In the genomic region with DNA sequence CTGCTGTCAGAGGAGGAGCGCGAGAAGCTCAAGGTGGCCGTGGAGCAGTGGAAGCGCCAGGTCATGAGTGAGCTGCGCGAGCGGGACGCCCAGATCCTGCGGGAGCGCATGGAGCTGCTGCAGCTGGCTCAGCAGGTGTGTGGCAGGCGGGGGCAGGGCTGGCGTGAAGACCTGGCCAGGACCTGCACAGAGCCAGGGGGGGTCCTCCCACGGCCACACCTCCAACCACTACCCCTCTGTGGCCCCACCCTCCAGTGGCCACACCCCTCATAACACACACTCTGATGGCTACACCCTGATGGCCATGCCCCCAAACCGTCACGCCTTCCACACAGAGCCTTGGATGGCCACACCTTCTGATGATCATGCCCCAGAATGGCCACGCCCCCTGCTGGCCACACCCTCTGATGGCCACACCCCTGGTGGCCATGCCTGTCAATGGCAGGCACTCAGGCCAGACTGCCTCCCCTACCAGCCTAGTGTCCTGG, we compare ENCODE assay signal across 1 cellular context.
A peak's percentile ranks its signal among the peaks of the same experiment; 100 is the strongest.
TF ChIP-seq lines count a peak whose summit lies in the region.

No MANE protein-coding gene starts in this region.

TF ChIP-seq in HEK293, 187 proteins besides CTCF, POLR2A, EP300 and RAD21 (continued from another document and continues in another):
- TF ChIP-seq GLIS2 (tag by site-specific recombination; IDR thresholded peaks at IDR 0.05) (no peak), ZNF175 (tag by site-specific recombination; IDR thresholded peaks at IDR 0.05) (no peak), ZNF2 (tag by site-specific recombination; IDR thresholded peaks at IDR 0.05) (no peak), ZNF530 (tag by site-specific recombination; IDR thresholded peaks at IDR 0.05; ENCODE audit: low read depth) (no peak), ZNF76 (tag by site-specific recombination; IDR thresholded peaks at IDR 0.05; ENCODE audit: borderline replicate concordance, low read depth) (no peak), ZSCAN23 (tag by site-specific recombination; IDR thresholded peaks at IDR 0.05) (no peak), ZNF394 (tag by site-specific recombination; IDR thresholded peaks at IDR 0.05; ENCODE audit: borderline replicate concordance) (no peak), ZSCAN30 (tag by site-specific recombination; IDR thresholded peaks at IDR 0.05) (no peak), ZNF624 (tag by site-specific recombination; IDR thresholded peaks at IDR 0.05) (no peak), ZNF416 (tag by site-specific recombination; IDR thresholded peaks at IDR 0.05) (no peak), ZNF140 (tag by site-specific recombination; IDR thresholded peaks at IDR 0.05) (no peak), ZNF843 (tag by site-specific recombination; IDR thresholded peaks at IDR 0.05) (no peak), ZNF596 (tag by site-specific recombination; IDR thresholded peaks at IDR 0.05) (no peak), ZNF600 (tag by site-specific recombination; IDR thresholded peaks at IDR 0.05) (no peak), ZNF239 (tag by site-specific recombination; IDR thresholded peaks at IDR 0.05) (no peak), ZNF146 (tag by site-specific recombination; IDR thresholded peaks at IDR 0.05) (no peak), ZNF302 (tag by site-specific recombination; IDR thresholded peaks at IDR 0.05; ENCODE audit: low read depth) (no peak), ZNF660 (tag by site-specific recombination; IDR thresholded peaks at IDR 0.05) (no peak), ZNF561 (tag by site-specific recombination; IDR thresholded peaks at IDR 0.05; ENCODE audit: borderline replicate concordance) (no peak), ZNF155 (tag by site-specific recombination; IDR thresholded peaks at IDR 0.05) (no peak), ZNF776 (tag by site-specific recombination; IDR thresholded peaks at IDR 0.05; ENCODE audit: borderline replicate concordance) (no peak), HOXC10 (CRISPR knock-in tag; IDR thresholded peaks at IDR 0.05) (no peak), ZNF26 (tag by site-specific recombination; IDR thresholded peaks at IDR 0.05) (no peak), ZNF354C (tag by site-specific recombination; IDR thresholded peaks at IDR 0.05; ENCODE audit: borderline replicate concordance, low read depth) (no peak), ZNF610 (tag by site-specific recombination; IDR thresholded peaks at IDR 0.05; ENCODE audit: borderline replicate concordance) (no peak), OSR2 (tag by site-specific recombination; IDR thresholded peaks at IDR 0.05) (no peak), ZNF132 (tag by site-specific recombination; IDR thresholded peaks at IDR 0.05; ENCODE audit: borderline replicate concordance) (no peak), ZNF114 (tag by site-specific recombination; IDR thresholded peaks at IDR 0.05) (no peak), OVOL3 (tag by site-specific recombination; IDR thresholded peaks at IDR 0.05) (no peak), ZNF830 (tag by site-specific recombination; IDR thresholded peaks at IDR 0.05; ENCODE audit: low read depth) (no peak), EGR2 (tag by site-specific recombination; IDR thresholded peaks at IDR 0.05; ENCODE audit: low read depth) (peak; percentile 39; the same call in 1 of the 2 replicates), ZNF664 (tag by site-specific recombination; IDR thresholded peaks at IDR 0.05) (no peak), SCRT2 (tag by site-specific recombination; IDR thresholded peaks at IDR 0.05) (peak; percentile 68; the same call in 1 of the 2 replicates), ZNF366 (tag by site-specific recombination; conservative IDR thresholded peaks at IDR 0.05) (no peak), TCF7L2 (IDR thresholded peaks at IDR 0.05; ENCODE audit: borderline replicate concordance, low read depth, low read length) (no peak), SP2 (tag by site-specific recombination; IDR thresholded peaks at IDR 0.05) (peak; percentile 63), ZIC2 (tag by site-specific recombination; IDR thresholded peaks at IDR 0.05) (no peak), ZBTB6 (tag by site-specific recombination; IDR thresholded peaks at IDR 0.05) (peak; percentile 50; the same call in 1 of the 2 replicates), KLF10 (tag by site-specific recombination; IDR thresholded peaks at IDR 0.05) (peak; percentile 89), GFI1B (tag by site-specific recombination; IDR thresholded peaks at IDR 0.05) (no peak), KLF16 (tag by site-specific recombination; IDR thresholded peaks at IDR 0.05) (no peak), WT1 (tag by site-specific recombination; IDR thresholded peaks at IDR 0.05) (no peak), ZNF677 (tag by site-specific recombination; IDR thresholded peaks at IDR 0.05) (no peak), ZNF37A (tag by site-specific recombination; IDR thresholded peaks at IDR 0.05) (no peak)
- TF ChIP-seq, protein P1, sequence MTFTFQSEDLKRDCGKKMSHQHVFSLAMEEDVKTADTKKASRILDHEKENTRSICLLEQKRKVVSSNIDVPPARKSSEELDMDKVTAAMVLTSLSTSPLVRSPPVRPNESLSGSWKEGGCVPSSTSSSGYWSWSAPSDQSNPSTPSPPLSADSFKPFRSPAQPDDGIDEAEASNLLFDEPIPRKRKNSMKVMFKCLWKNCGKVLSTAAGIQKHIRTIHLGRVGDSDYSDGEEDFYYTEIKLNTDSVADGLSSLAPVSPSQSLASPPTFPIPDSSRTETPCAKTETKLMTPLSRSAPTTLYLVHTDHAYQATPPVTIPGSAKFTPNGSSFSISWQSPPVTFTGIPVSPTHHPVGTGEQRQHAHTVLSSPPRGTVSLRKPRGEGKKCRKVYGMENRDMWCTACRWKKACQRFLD (tag by site-specific recombination; IDR thresholded peaks at IDR 0.05), result no peak
- TF ChIP-seq, protein P2, sequence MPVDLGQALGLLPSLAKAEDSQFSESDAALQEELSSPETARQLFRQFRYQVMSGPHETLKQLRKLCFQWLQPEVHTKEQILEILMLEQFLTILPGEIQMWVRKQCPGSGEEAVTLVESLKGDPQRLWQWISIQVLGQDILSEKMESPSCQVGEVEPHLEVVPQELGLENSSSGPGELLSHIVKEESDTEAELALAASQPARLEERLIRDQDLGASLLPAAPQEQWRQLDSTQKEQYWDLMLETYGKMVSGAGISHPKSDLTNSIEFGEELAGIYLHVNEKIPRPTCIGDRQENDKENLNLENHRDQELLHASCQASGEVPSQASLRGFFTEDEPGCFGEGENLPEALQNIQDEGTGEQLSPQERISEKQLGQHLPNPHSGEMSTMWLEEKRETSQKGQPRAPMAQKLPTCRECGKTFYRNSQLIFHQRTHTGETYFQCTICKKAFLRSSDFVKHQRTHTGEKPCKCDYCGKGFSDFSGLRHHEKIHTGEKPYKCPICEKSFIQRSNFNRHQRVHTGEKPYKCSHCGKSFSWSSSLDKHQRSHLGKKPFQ (tag by site-specific recombination; IDR thresholded peaks at IDR 0.05), result no peak
- TF ChIP-seq, protein P3, sequence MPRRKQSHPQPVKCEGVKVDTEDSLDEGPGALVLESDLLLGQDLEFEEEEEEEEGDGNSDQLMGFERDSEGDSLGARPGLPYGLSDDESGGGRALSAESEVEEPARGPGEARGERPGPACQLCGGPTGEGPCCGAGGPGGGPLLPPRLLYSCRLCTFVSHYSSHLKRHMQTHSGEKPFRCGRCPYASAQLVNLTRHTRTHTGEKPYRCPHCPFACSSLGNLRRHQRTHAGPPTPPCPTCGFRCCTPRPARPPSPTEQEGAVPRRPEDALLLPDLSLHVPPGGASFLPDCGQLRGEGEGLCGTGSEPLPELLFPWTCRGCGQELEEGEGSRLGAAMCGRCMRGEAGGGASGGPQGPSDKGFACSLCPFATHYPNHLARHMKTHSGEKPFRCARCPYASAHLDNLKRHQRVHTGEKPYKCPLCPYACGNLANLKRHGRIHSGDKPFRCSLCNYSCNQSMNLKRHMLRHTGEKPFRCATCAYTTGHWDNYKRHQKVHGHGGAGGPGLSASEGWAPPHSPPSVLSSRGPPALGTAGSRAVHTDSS (tag by site-specific recombination; IDR thresholded peaks at IDR 0.05), result no peak
- TF ChIP-seq, protein P4, sequence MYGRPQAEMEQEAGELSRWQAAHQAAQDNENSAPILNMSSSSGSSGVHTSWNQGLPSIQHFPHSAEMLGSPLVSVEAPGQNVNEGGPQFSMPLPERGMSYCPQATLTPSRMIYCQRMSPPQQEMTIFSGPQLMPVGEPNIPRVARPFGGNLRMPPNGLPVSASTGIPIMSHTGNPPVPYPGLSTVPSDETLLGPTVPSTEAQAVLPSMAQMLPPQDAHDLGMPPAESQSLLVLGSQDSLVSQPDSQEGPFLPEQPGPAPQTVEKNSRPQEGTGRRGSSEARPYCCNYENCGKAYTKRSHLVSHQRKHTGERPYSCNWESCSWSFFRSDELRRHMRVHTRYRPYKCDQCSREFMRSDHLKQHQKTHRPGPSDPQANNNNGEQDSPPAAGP (tag by site-specific recombination; IDR thresholded peaks at IDR 0.05), result peak; percentile 81
- TF ChIP-seq, protein P5, sequence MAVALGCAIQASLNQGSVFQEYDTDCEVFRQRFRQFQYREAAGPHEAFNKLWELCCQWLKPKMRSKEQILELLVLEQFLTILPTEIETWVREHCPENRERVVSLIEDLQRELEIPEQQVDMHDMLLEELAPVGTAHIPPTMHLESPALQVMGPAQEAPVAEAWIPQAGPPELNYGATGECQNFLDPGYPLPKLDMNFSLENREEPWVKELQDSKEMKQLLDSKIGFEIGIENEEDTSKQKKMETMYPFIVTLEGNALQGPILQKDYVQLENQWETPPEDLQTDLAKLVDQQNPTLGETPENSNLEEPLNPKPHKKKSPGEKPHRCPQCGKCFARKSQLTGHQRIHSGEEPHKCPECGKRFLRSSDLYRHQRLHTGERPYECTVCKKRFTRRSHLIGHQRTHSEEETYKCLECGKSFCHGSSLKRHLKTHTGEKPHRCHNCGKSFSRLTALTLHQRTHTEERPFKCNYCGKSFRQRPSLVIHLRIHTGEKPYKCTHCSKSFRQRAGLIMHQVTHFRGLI (tag by site-specific recombination; IDR thresholded peaks at IDR 0.05), result no peak
- TF ChIP-seq, protein P6, sequence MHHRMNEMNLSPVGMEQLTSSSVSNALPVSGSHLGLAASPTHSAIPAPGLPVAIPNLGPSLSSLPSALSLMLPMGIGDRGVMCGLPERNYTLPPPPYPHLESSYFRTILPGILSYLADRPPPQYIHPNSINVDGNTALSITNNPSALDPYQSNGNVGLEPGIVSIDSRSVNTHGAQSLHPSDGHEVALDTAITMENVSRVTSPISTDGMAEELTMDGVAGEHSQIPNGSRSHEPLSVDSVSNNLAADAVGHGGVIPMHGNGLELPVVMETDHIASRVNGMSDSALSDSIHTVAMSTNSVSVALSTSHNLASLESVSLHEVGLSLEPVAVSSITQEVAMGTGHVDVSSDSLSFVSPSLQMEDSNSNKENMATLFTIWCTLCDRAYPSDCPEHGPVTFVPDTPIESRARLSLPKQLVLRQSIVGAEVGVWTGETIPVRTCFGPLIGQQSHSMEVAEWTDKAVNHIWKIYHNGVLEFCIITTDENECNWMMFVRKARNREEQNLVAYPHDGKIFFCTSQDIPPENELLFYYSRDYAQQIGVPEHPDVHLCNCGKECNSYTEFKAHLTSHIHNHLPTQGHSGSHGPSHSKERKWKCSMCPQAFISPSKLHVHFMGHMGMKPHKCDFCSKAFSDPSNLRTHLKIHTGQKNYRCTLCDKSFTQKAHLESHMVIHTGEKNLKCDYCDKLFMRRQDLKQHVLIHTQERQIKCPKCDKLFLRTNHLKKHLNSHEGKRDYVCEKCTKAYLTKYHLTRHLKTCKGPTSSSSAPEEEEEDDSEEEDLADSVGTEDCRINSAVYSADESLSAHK (tag by site-specific recombination; IDR thresholded peaks at IDR 0.05), result no peak
- TF ChIP-seq, protein P7, sequence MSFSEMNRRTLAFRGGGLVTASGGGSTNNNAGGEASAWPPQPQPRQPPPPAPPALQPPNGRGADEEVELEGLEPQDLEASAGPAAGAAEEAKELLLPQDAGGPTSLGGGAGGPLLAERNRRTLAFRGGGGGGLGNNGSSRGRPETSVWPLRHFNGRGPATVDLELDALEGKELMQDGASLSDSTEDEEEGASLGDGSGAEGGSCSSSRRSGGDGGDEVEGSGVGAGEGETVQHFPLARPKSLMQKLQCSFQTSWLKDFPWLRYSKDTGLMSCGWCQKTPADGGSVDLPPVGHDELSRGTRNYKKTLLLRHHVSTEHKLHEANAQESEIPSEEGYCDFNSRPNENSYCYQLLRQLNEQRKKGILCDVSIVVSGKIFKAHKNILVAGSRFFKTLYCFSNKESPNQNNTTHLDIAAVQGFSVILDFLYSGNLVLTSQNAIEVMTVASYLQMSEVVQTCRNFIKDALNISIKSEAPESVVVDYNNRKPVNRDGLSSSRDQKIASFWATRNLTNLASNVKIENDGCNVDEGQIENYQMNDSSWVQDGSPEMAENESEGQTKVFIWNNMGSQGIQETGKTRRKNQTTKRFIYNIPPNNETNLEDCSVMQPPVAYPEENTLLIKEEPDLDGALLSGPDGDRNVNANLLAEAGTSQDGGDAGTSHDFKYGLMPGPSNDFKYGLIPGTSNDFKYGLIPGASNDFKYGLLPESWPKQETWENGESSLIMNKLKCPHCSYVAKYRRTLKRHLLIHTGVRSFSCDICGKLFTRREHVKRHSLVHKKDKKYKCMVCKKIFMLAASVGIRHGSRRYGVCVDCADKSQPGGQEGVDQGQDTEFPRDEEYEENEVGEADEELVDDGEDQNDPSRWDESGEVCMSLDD (tag by site-specific recombination; IDR thresholded peaks at IDR 0.05), result no peak
- TF ChIP-seq, protein P8, sequence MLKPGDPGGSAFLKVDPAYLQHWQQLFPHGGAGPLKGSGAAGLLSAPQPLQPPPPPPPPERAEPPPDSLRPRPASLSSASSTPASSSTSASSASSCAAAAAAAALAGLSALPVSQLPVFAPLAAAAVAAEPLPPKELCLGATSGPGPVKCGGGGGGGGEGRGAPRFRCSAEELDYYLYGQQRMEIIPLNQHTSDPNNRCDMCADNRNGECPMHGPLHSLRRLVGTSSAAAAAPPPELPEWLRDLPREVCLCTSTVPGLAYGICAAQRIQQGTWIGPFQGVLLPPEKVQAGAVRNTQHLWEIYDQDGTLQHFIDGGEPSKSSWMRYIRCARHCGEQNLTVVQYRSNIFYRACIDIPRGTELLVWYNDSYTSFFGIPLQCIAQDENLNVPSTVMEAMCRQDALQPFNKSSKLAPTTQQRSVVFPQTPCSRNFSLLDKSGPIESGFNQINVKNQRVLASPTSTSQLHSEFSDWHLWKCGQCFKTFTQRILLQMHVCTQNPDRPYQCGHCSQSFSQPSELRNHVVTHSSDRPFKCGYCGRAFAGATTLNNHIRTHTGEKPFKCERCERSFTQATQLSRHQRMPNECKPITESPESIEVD (tag by site-specific recombination; IDR thresholded peaks at IDR 0.05), result no peak
